1 cellular context compared by ENCODE assay signal in genomic region chr5:151708126-151708525, GRCh38.
TF ChIP-seq lines count a peak whose summit lies in the region.

No MANE protein-coding gene starts in this region.

TF ChIP-seq in H1, 55 proteins besides CTCF, POLR2A, EP300 and RAD21 (continued from another document):
- TF ChIP-seq TAF1 (IDR thresholded peaks at IDR 0.05; ENCODE audit: low read depth, low read length) (no peak), GTF2F1 (IDR thresholded peaks at IDR 0.05; ENCODE audit: borderline replicate concordance, low read depth, low read length) (no peak), HDAC6 (IDR thresholded peaks at IDR 0.05; ENCODE audit: low read depth, low read length) (no peak), CHD7 (IDR thresholded peaks at IDR 0.05; ENCODE audit: insufficient replicate concordance, low read length) (no peak), POLR2AphosphoS5 (IDR thresholded peaks at IDR 0.05; ENCODE audit: low read depth, low read length) (no peak), CREB1 (IDR thresholded peaks at IDR 0.05) (no peak), TCF12 (IDR thresholded peaks at IDR 0.05; ENCODE audit: low read depth, low read length) (no peak), BACH1 (IDR thresholded peaks at IDR 0.05; ENCODE audit: low read length) (no peak), ATF3 (IDR thresholded peaks at IDR 0.05; ENCODE audit: insufficient read depth, low read depth, low read length) (no peak), SAP30 (IDR thresholded peaks at IDR 0.05; ENCODE audit: insufficient read depth, insufficient replicate concordance, low read length) (no peak)
